Comparison of ENCODE assay signal across 8 cellular contexts in the genomic region with DNA sequence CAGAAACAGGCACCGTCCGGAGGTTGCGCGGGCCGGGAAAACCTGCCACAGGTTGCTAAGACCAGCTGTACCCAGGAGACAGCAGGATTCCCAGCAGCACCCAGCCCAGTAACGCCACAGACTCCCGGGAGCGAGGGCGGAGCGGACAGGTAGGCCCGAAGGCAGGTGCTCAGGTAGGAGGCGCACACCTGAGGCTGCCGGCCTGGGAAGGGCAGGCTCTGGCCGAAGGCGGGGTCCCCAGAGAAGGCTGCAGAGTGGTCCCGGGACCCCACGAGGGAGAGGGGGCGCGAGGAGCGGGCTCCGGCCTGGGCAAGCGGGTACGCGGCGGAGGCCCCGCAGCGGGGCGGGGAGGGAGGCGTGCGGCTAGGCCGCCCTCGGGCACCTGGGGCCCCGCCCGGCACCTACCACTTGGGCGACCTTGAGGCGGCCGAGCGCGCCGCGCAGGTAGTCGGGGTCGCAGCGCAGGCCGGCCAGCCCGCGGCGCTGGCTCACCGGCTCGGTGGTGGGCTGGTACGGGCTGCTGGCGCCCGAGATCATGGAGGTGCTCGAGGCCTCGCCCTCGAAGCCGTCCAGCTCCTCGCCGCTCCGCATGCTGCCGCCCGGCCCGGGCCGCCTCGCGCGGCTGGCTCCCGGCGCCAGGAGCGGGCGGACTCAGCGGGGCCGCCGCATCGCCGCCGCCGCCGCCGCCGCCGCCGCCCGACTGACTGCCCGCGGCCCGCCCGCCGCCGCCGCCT. TPM values are rescaled to one million over a fixed set of nuclear protein-coding genes. Genes with fewer than 3 reads are reported as not detected.
DNase-seq lines count a peak whose midpoint lies in the region; ATAC-seq and TF ChIP-seq lines count a peak whose summit lies in the region.

No MANE protein-coding gene starts in this region.

- intact Hi-C loops in activated CD4-positive, alpha-beta memory T cell treated with anti-CD3 and anti-CD28 coated beads for 36 hours (cut with micrococcal nuclease): loop anchor here (5.0 kb wide), 2 partner anchors 56 to 89 kb away; a partner anchor contains a TSS

- H3K27me3 Mint-ChIP-seq in activated CD4-positive, alpha-beta memory T cell treated with anti-CD3 and anti-CD28 coated beads for 36 hours: peaks cover 4% of the 10 kb centered on the region
- H3K27me3 Mint-ChIP-seq in osteocyte (ENCODE audit: unreplicated experiment): no peaks in the 10 kb centered on the region

- peak; percentile 43 for ATAC-seq in GM21447 (IDR thresholded peaks at IDR 0.05; ENCODE audit: unreplicated experiment)

- H3K9me3 Mint-ChIP-seq in activated CD4-positive, alpha-beta memory T cell treated with anti-CD3 and anti-CD28 coated beads for 36 hours: no peaks in the 10 kb centered on the region
- H3K9me3 Mint-ChIP-seq in osteocyte (ENCODE audit: unreplicated experiment): no peaks in the 10 kb centered on the region

- TF ChIP-seq CTCF in foreskin fibroblast (IDR thresholded peaks at IDR 0.05; ENCODE audit: low read depth, low read length) (no peak), osteocyte (IDR thresholded peaks at IDR 0.05) (no peak)

- peaks cover 3% of the 10 kb centered on the region for H3K4me1 Mint-ChIP-seq in activated CD4-positive, alpha-beta memory T cell treated with anti-CD3 and anti-CD28 coated beads for 36 hours (ENCODE audit: low read depth)
- H3K4me1 Mint-ChIP-seq in osteocyte (ENCODE audit: unreplicated experiment): peaks cover 15% of the 10 kb centered on the region

- H3K36me3 Mint-ChIP-seq in activated CD4-positive, alpha-beta memory T cell treated with anti-CD3 and anti-CD28 coated beads for 36 hours: no peaks in the 10 kb centered on the region
- H3K36me3 Mint-ChIP-seq in osteocyte (ENCODE audit: unreplicated experiment): no peaks in the 10 kb centered on the region

- peak; percentile 80 for DNase-seq in DMS53 (lab: John Stamatoyannopoulos, UW)
- peak; percentile 43 for DNase-seq in HuH-7.5 (ENCODE audit: low spot score)
- DNase-seq in activated CD4-positive, alpha-beta memory T cell treated with anti-CD3 and anti-CD28 coated beads for 36 hours: peak; percentile 25
- no peak for DNase-seq in foreskin fibroblast
- no peak for DNase-seq in osteocyte (ENCODE audit: extremely low spot score, unreplicated experiment)
- DNase-seq in NAMALWA (ENCODE audit: low spot score): no peak
- DNase-seq in SHP77 (lab: John Stamatoyannopoulos, UW): no peak

- H3K4me3 Mint-ChIP-seq in activated CD4-positive, alpha-beta memory T cell treated with anti-CD3 and anti-CD28 coated beads for 36 hours: peak overlapping the region; percentile 72
- peak overlapping the region; percentile 77 for H3K4me3 Mint-ChIP-seq in osteocyte (ENCODE audit: unreplicated experiment)

- CTCF ChIA-PET in activated CD4-positive, alpha-beta memory T cell treated with anti-CD3 and anti-CD28 coated beads for 36 hours (lab: Charles Lee): interaction anchor here (0.6 to 3.4 kb wide), 9 partner anchors 9 to 355 kb away, joined by 3 to 18 read pairs (median 5); a partner anchor contains a TSS

- no peak overlapping the region for H3K27ac Mint-ChIP-seq in activated CD4-positive, alpha-beta memory T cell treated with anti-CD3 and anti-CD28 coated beads for 36 hours
- H3K27ac Mint-ChIP-seq in osteocyte (ENCODE audit: unreplicated experiment): no peak overlapping the region

- POLR2A ChIA-PET in activated CD4-positive, alpha-beta memory T cell treated with anti-CD3 and anti-CD28 coated beads for 36 hours (lab: Charles Lee): interaction anchor here (1.0 kb wide), 1 partner anchor 88 kb away, joined by 3 read pairs; no protein-coding TSS in a partner anchor

- peak overlapping the region; percentile 69 to 71 for H3K4me3 ChIP-seq in foreskin fibroblast (ENCODE audit: low read depth in 1 of 2, low read length in 2 of 2)

RNA-seq across cellular contexts. Expression of a gene that starts 0.4 kb away (rescaled TPM):
- total RNA-seq in activated CD4-positive, alpha-beta memory T cell treated with anti-CD3 and anti-CD28 coated beads for 36 hours: 1 to 10 TPM; 2.8 to 4.1 TPM
- total RNA-seq in osteocyte: 22.8 and 24.4 TPM in 2 replicates

RNA-seq across cellular contexts. Expression of a gene that starts 55.3 kb away (rescaled TPM):
- total RNA-seq in activated CD4-positive, alpha-beta memory T cell treated with anti-CD3 and anti-CD28 coated beads for 36 hours: 10 to 100 TPM; 37.9 to 39.1 TPM
- total RNA-seq in osteocyte: 139 and 151 TPM in 2 replicates

Comparison
In these comparisons a context has a peak if more than half of its experiments do, and no peak if none do; other contexts are left out.
1. DNase-seq: peak in DMS53 (single experiment), HuH-7.5 (single experiment) and activated CD4-positive, alpha-beta memory T cell treated with anti-CD3 and anti-CD28 coated beads for 36 hours (single experiment); none in foreskin fibroblast (0 of 2), osteocyte (single experiment), NAMALWA (single experiment) and SHP77 (0 of 2).